10 cellular contexts compared by ENCODE assay signal in genomic region chr4:40916880-40917279, GRCh38.
DNase-seq lines count a peak whose midpoint lies in the region; ATAC-seq, FAIRE-seq and TF ChIP-seq lines count a peak whose summit lies in the region.
"Had no signal": no experiment of that assay in that cellular context is flagged by ENCODE, and none has a peak within 500 bp of the region (broad histone marks: within the 10 kb centered on the region; RNA-seq: fewer than 3 reads in every experiment).

No MANE protein-coding gene starts in this region.

- no peaks in the 10 kb centered on the region for H3K27me3 ChIP-seq in astrocyte (ENCODE audit: insufficient read depth, low read length)
- H3K27me3 ChIP-seq in aorta (ENCODE audit: control insufficient read depth in 1 of 2, insufficient read depth in 2 of 2, low read length in 1 of 2) = no peaks in the 10 kb centered on the region

- H3K4me1 ChIP-seq in astrocyte (ENCODE audit: insufficient read depth, low read length) (peaks cover 27% of the 10 kb centered on the region), aorta (ENCODE audit: control insufficient read depth in 1 of 2, insufficient read depth in 2 of 2, low read length in 2 of 2) (peaks cover 9 to 12% of the 10 kb centered on the region in 2 donors)

- H3K27me3 Mint-ChIP-seq in astrocyte (ENCODE audit: low read depth, unreplicated experiment) = no peaks in the 10 kb centered on the region
- H3K27me3 Mint-ChIP-seq: activated naive CD4-positive, alpha-beta T cell treated with anti-CD3 and anti-CD28 coated beads, Interleukin-2, amount 50 U/mL, for 24 hours; CD4-positive, alpha-beta T cell had no signal

- H3K36me3 Mint-ChIP-seq in astrocyte (ENCODE audit: low read depth, unreplicated experiment) = peaks cover 20% of the 10 kb centered on the region
- H3K36me3 Mint-ChIP-seq: activated naive CD4-positive, alpha-beta T cell treated with anti-CD3 and anti-CD28 coated beads, Interleukin-2, amount 50 U/mL, for 24 hours had no signal

- H3K27ac ChIP-seq in astrocyte (ENCODE audit: low read depth, low read length) = peak overlapping the region; percentile 57
- peak overlapping the region; percentile 16 to 83 for H3K27ac ChIP-seq in aorta (ENCODE audit: low read depth in 1 of 2, low read length in 2 of 2)

- ATAC-seq in HG02642 (IDR thresholded peaks at IDR 0.05; ENCODE audit: poor library complexity, unreplicated experiment) (peak; percentile 72), aorta (ENCODE audit: low FRiP score) (peak; percentile 58)

- H3K9me3 ChIP-seq in astrocyte (ENCODE audit: insufficient read depth, low read depth, low read length) (no peaks in the 10 kb centered on the region), aorta (ENCODE audit: control insufficient read depth, low read length) (no peaks in the 10 kb centered on the region)

- no peak for TF ChIP-seq POLR2A in H54 (IDR thresholded peaks at IDR 0.05; ENCODE audit: low read depth, low read length)

- H3K4me3 ChIP-seq in astrocyte (ENCODE audit: insufficient read depth, low read depth, low read length) (no peak overlapping the region), aorta (ENCODE audit: low read length in 2 of 2) (no peak overlapping the region)

- H3K4me2 ChIP-seq in astrocyte (ENCODE audit: low read length) = peak overlapping the region; percentile 54

- no peaks in the 10 kb centered on the region for H4K20me1 ChIP-seq in astrocyte (ENCODE audit: insufficient read depth, low read length)

- DNase-seq in NCI-H2196 (lab: John Stamatoyannopoulos, UW; ENCODE audit: unreplicated experiment) = peak; percentile 11
- no peak for DNase-seq in NCI-H2196 treated with DMSO at 0.1 percent for 48 hours (lab: John Stamatoyannopoulos, UW; ENCODE audit: unreplicated experiment)
- DNase-seq in NCI-H82 treated with DMSO at 0.1 percent for 48 hours (lab: John Stamatoyannopoulos, UW; ENCODE audit: unreplicated experiment) = peak; percentile 2
- no peak for DNase-seq in astrocyte (ENCODE audit: low read depth)
- peak; percentile 39 for DNase-seq in medulla oblongata (ENCODE audit: extremely low spot score)
- peak; percentile 68 to 83 for DNase-seq in aorta
- DNase-seq in H54 (ENCODE audit: insufficient read length, low spot score) = no peak

- WGBS in aorta, 2 donors = 38 to 41% methylated on average over 5 of the region's 5 CpGs

- peak overlapping the region; percentile 96 for H3K27ac Mint-ChIP-seq in astrocyte (ENCODE audit: unreplicated experiment)
- H3K27ac Mint-ChIP-seq: CD4-positive, alpha-beta T cell had no signal

- H3K4me3 Mint-ChIP-seq in astrocyte (ENCODE audit: unreplicated experiment) = peak overlapping the region; percentile 64
- H3K4me3 Mint-ChIP-seq: activated naive CD4-positive, alpha-beta T cell treated with anti-CD3 and anti-CD28 coated beads, Interleukin-2, amount 50 U/mL, for 24 hours; CD4-positive, alpha-beta T cell had no signal

- H3K9me3 Mint-ChIP-seq in astrocyte (ENCODE audit: unreplicated experiment) = no peaks in the 10 kb centered on the region
- H3K9me3 Mint-ChIP-seq: activated naive CD4-positive, alpha-beta T cell treated with anti-CD3 and anti-CD28 coated beads, Interleukin-2, amount 50 U/mL, for 24 hours; CD4-positive, alpha-beta T cell had no signal

- H3K79me2 ChIP-seq in astrocyte (ENCODE audit: insufficient read depth, low read length) = no peaks in the 10 kb centered on the region

- peak; percentile 16 for TF ChIP-seq CTCF in astrocyte (IDR thresholded peaks at IDR 0.05; ENCODE audit: insufficient read depth, low read depth, low read length)

- H3K36me3 ChIP-seq in astrocyte (ENCODE audit: insufficient read depth, low read length) = no peaks in the 10 kb centered on the region
- H3K36me3 ChIP-seq in aorta (ENCODE audit: control insufficient read depth in 1 of 2, insufficient read depth in 2 of 2, low read length in 1 of 2) = no peaks in the 10 kb centered on the region

- FAIRE-seq in astrocyte (lab: Jason Lieb, UNC) = no peak
- no peak for FAIRE-seq in H54 (lab: Jason Lieb, UNC)

- intact Hi-C loops in aorta (cut with DNase I) = no loop called here

- peak overlapping the region; percentile 37 for H3K9ac ChIP-seq in astrocyte (ENCODE audit: low read length)

- H3K4me1 Mint-ChIP-seq in astrocyte (ENCODE audit: low read depth, unreplicated experiment) = peaks cover 46% of the 10 kb centered on the region

- no peak overlapping the region for H2AFZ ChIP-seq in astrocyte (ENCODE audit: low read depth, low read length)

Comparison
In these comparisons a context has a peak if more than half of its experiments do, and no peak if none do; other contexts are left out.
1. DNase-seq: peak in NCI-H2196 (single experiment), NCI-H82 treated with DMSO at 0.1 percent for 48 hours (single experiment), medulla oblongata (single experiment) and aorta (2 of 2); none in NCI-H2196 treated with DMSO at 0.1 percent for 48 hours (single experiment), astrocyte (single experiment) and H54 (single experiment).